ENCODE assay signal across 1 cellular context in the genomic region with DNA sequence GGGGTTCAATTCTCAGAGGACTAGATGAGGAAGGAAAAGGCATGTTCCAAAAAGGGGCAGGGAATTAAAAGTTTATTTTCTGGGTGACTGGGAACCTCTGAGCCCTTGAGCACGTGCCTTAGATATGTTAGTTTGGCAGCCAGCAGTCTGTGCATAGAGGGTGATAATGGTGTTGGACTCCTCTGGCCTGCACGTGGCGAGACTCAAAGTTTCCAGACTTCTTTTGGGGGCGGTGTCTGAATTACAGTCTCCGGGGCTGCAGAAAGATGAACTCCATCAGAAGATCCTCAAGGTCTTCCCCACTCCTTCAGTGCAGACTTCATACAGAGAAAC.
A peak's percentile ranks its signal among the peaks of the same experiment; 100 is the strongest.
TF ChIP-seq lines count a peak whose summit lies in the region.

No MANE protein-coding gene starts in this region.

TF ChIP-seq in K562, 482 proteins besides CTCF, POLR2A, EP300 and RAD21 (continued from another document and continues in another):
- TF ChIP-seq ZNF589 (CRISPR knock-in tag; IDR thresholded peaks at IDR 0.05; ENCODE audit: low read depth) (no peak), SIN3A (IDR thresholded peaks at IDR 0.05; ENCODE audit: borderline replicate concordance in 2 of 2, control insufficient read depth in 1 of 2, low read depth in 2 of 2, low read length in 2 of 2) (peak in 1 of 2 experiments; percentile 33; a peak in 1 of 4 replicates), ZNF121 (CRISPR knock-in tag; conservative IDR thresholded peaks at IDR 0.05) (no peak), TEAD1 (CRISPR knock-in tag; IDR thresholded peaks at IDR 0.05) (no peak), CBFB (CRISPR knock-in tag; IDR thresholded peaks at IDR 0.05) (no peak), BHLHE40 (IDR thresholded peaks at IDR 0.05; ENCODE audit: low read length) (peak; percentile 87), ZEB2 (IDR thresholded peaks at IDR 0.05) (no peak), L3MBTL2 (IDR thresholded peaks at IDR 0.05) (peak; percentile 89), PHB (CRISPR knock-in tag; IDR thresholded peaks at IDR 0.05) (no peak), JUNB (CRISPR knock-in tag; conservative IDR thresholded peaks at IDR 0.05) (no peak), PURB (CRISPR knock-in tag; IDR thresholded peaks at IDR 0.05; ENCODE audit: low read depth) (no peak), SMAD2 (IDR thresholded peaks at IDR 0.05; ENCODE audit: low read depth, low read length) (no peak), BMI1 (IDR thresholded peaks at IDR 0.05; ENCODE audit: low read length) (no peak), FOS (IDR thresholded peaks at IDR 0.05; ENCODE audit: extremely low read depth, insufficient read length) (no peak), MYC (IDR thresholded peaks at IDR 0.05; ENCODE audit: low read depth, low read length) (peak; percentile 37; the same call in 1 of the 2 replicates), MYC (CRISPR knock-in tag; IDR thresholded peaks at IDR 0.05; ENCODE audit: borderline replicate concordance, low read depth) (no peak), ELF1 (tag; IDR thresholded peaks at IDR 0.05) (no peak), HDAC1 (IDR thresholded peaks at IDR 0.05) (0 out of 4 replicates have a peak, but pooled peaks of 1 of the 2 experiments have one; percentile 38)
- TF ChIP-seq, protein P1, sequence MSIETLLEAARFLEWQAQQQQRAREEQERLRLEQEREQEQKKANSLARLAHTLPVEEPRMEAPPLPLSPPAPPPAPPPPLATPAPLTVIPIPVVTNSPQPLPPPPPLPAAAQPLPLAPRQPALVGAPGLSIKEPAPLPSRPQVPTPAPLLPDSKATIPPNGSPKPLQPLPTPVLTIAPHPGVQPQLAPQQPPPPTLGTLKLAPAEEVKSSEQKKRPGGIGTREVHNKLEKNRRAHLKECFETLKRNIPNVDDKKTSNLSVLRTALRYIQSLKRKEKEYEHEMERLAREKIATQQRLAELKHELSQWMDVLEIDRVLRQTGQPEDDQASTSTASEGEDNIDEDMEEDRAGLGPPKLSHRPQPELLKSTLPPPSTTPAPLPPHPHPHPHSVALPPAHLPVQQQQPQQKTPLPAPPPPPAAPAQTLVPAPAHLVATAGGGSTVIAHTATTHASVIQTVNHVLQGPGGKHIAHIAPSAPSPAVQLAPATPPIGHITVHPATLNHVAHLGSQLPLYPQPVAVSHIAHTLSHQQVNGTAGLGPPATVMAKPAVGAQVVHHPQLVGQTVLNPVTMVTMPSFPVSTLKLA (conservative IDR thresholded peaks at IDR 0.05), result peak; percentile 80 to 85
- TF ChIP-seq, protein P2, sequence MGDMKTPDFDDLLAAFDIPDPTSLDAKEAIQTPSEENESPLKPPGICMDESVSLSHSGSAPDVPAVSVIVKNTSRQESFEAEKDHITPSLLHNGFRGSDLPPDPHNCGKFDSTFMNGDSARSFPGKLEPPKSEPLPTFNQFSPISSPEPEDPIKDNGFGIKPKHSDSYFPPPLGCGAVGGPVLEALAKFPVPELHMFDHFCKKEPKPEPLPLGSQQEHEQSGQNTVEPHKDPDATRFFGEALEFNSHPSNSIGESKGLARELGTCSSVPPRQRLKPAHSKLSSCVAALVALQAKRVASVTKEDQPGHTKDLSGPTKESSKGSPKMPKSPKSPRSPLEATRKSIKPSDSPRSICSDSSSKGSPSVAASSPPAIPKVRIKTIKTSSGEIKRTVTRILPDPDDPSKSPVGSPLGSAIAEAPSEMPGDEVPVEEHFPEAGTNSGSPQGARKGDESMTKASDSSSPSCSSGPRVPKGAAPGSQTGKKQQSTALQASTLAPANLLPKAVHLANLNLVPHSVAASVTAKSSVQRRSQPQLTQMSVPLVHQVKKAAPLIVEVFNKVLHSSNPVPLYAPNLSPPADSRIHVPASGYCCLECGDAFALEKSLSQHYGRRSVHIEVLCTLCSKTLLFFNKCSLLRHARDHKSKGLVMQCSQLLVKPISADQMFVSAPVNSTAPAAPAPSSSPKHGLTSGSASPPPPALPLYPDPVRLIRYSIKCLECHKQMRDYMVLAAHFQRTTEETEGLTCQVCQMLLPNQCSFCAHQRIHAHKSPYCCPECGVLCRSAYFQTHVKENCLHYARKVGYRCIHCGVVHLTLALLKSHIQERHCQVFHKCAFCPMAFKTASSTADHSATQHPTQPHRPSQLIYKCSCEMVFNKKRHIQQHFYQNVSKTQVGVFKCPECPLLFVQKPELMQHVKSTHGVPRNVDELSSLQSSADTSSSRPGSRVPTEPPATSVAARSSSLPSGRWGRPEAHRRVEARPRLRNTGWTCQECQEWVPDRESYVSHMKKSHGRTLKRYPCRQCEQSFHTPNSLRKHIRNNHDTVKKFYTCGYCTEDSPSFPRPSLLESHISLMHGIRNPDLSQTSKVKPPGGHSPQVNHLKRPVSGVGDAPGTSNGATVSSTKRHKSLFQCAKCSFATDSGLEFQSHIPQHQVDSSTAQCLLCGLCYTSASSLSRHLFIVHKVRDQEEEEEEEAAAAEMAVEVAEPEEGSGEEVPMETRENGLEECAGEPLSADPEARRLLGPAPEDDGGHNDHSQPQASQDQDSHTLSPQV (IDR thresholded peaks at IDR 0.05), result peak; percentile 59
- TF ChIP-seq, protein P3, sequence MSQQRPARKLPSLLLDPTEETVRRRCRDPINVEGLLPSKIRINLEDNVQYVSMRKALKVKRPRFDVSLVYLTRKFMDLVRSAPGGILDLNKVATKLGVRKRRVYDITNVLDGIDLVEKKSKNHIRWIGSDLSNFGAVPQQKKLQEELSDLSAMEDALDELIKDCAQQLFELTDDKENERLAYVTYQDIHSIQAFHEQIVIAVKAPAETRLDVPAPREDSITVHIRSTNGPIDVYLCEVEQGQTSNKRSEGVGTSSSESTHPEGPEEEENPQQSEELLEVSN (IDR thresholded peaks at IDR 0.05; ENCODE audit: borderline replicate concordance in 1 of 2, extremely low read depth in 1 of 2, insufficient read depth in 1 of 2, insufficient read length in 1 of 2, low read depth in 1 of 2, low read length in 1 of 2, poor library complexity in 1 of 2, severe bottlenecking in 1 of 2), result peak in 1 of 2 experiments; percentile 70
- TF ChIP-seq, protein P4, sequence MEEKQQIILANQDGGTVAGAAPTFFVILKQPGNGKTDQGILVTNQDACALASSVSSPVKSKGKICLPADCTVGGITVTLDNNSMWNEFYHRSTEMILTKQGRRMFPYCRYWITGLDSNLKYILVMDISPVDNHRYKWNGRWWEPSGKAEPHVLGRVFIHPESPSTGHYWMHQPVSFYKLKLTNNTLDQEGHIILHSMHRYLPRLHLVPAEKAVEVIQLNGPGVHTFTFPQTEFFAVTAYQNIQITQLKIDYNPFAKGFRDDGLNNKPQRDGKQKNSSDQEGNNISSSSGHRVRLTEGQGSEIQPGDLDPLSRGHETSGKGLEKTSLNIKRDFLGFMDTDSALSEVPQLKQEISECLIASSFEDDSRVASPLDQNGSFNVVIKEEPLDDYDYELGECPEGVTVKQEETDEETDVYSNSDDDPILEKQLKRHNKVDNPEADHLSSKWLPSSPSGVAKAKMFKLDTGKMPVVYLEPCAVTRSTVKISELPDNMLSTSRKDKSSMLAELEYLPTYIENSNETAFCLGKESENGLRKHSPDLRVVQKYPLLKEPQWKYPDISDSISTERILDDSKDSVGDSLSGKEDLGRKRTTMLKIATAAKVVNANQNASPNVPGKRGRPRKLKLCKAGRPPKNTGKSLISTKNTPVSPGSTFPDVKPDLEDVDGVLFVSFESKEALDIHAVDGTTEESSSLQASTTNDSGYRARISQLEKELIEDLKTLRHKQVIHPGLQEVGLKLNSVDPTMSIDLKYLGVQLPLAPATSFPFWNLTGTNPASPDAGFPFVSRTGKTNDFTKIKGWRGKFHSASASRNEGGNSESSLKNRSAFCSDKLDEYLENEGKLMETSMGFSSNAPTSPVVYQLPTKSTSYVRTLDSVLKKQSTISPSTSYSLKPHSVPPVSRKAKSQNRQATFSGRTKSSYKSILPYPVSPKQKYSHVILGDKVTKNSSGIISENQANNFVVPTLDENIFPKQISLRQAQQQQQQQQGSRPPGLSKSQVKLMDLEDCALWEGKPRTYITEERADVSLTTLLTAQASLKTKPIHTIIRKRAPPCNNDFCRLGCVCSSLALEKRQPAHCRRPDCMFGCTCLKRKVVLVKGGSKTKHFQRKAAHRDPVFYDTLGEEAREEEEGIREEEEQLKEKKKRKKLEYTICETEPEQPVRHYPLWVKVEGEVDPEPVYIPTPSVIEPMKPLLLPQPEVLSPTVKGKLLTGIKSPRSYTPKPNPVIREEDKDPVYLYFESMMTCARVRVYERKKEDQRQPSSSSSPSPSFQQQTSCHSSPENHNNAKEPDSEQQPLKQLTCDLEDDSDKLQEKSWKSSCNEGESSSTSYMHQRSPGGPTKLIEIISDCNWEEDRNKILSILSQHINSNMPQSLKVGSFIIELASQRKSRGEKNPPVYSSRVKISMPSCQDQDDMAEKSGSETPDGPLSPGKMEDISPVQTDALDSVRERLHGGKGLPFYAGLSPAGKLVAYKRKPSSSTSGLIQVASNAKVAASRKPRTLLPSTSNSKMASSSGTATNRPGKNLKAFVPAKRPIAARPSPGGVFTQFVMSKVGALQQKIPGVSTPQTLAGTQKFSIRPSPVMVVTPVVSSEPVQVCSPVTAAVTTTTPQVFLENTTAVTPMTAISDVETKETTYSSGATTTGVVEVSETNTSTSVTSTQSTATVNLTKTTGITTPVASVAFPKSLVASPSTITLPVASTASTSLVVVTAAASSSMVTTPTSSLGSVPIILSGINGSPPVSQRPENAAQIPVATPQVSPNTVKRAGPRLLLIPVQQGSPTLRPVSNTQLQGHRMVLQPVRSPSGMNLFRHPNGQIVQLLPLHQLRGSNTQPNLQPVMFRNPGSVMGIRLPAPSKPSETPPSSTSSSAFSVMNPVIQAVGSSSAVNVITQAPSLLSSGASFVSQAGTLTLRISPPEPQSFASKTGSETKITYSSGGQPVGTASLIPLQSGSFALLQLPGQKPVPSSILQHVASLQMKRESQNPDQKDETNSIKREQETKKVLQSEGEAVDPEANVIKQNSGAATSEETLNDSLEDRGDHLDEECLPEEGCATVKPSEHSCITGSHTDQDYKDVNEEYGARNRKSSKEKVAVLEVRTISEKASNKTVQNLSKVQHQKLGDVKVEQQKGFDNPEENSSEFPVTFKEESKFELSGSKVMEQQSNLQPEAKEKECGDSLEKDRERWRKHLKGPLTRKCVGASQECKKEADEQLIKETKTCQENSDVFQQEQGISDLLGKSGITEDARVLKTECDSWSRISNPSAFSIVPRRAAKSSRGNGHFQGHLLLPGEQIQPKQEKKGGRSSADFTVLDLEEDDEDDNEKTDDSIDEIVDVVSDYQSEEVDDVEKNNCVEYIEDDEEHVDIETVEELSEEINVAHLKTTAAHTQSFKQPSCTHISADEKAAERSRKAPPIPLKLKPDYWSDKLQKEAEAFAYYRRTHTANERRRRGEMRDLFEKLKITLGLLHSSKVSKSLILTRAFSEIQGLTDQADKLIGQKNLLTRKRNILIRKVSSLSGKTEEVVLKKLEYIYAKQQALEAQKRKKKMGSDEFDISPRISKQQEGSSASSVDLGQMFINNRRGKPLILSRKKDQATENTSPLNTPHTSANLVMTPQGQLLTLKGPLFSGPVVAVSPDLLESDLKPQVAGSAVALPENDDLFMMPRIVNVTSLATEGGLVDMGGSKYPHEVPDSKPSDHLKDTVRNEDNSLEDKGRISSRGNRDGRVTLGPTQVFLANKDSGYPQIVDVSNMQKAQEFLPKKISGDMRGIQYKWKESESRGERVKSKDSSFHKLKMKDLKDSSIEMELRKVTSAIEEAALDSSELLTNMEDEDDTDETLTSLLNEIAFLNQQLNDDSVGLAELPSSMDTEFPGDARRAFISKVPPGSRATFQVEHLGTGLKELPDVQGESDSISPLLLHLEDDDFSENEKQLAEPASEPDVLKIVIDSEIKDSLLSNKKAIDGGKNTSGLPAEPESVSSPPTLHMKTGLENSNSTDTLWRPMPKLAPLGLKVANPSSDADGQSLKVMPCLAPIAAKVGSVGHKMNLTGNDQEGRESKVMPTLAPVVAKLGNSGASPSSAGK (IDR thresholded peaks at IDR 0.05), result peak; percentile 87
- TF ChIP-seq, protein P5, sequence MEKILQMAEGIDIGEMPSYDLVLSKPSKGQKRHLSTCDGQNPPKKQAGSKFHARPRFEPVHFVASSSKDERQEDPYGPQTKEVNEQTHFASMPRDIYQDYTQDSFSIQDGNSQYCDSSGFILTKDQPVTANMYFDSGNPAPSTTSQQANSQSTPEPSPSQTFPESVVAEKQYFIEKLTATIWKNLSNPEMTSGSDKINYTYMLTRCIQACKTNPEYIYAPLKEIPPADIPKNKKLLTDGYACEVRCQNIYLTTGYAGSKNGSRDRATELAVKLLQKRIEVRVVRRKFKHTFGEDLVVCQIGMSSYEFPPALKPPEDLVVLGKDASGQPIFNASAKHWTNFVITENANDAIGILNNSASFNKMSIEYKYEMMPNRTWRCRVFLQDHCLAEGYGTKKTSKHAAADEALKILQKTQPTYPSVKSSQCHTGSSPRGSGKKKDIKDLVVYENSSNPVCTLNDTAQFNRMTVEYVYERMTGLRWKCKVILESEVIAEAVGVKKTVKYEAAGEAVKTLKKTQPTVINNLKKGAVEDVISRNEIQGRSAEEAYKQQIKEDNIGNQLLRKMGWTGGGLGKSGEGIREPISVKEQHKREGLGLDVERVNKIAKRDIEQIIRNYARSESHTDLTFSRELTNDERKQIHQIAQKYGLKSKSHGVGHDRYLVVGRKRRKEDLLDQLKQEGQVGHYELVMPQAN (IDR thresholded peaks at IDR 0.05; ENCODE audit: borderline replicate concordance), result peak; percentile 61; the same call in 1 of the 2 replicates
- TF ChIP-seq, protein P6, sequence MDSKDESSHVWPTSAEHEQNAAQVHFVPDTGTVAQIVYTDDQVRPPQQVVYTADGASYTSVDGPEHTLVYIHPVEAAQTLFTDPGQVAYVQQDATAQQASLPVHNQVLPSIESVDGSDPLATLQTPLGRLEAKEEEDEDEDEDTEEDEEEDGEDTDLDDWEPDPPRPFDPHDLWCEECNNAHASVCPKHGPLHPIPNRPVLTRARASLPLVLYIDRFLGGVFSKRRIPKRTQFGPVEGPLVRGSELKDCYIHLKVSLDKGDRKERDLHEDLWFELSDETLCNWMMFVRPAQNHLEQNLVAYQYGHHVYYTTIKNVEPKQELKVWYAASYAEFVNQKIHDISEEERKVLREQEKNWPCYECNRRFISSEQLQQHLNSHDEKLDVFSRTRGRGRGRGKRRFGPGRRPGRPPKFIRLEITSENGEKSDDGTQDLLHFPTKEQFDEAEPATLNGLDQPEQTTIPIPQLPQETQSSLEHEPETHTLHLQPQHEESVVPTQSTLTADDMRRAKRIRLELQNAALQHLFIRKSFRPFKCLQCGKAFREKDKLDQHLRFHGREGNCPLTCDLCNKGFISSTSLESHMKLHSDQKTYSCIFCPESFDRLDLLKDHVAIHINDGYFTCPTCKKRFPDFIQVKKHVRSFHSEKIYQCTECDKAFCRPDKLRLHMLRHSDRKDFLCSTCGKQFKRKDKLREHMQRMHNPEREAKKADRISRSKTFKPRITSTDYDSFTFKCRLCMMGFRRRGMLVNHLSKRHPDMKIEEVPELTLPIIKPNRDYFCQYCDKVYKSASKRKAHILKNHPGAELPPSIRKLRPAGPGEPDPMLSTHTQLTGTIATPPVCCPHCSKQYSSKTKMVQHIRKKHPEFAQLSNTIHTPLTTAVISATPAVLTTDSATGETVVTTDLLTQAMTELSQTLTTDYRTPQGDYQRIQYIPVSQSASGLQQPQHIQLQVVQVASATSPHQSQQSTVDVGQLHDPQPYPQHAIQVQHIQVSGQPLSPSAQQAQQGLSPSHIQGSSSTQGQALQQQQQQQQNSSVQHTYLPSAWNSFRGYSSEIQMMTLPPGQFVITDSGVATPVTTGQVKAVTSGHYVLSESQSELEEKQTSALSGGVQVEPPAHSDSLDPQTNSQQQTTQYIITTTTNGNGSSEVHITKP (IDR thresholded peaks at IDR 0.05; ENCODE audit: partially characterized antibody), result peak; percentile 30
- TF ChIP-seq, protein P7, sequence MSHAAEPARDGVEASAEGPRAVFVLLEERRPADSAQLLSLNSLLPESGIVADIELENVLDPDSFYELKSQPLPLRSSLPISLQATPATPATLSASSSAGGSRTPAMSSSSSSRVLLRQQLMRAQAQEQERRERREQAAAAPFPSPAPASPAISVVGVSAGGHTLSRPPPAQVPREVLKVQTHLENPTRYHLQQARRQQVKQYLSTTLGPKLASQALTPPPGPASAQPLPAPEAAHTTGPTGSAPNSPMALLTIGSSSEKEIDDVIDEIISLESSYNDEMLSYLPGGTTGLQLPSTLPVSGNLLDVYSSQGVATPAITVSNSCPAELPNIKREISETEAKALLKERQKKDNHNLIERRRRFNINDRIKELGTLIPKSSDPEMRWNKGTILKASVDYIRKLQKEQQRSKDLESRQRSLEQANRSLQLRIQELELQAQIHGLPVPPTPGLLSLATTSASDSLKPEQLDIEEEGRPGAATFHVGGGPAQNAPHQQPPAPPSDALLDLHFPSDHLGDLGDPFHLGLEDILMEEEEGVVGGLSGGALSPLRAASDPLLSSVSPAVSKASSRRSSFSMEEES (CRISPR knock-in tag; IDR thresholded peaks at IDR 0.05), result no peak
